1 cellular context compared by ENCODE assay signal in the genomic region with DNA sequence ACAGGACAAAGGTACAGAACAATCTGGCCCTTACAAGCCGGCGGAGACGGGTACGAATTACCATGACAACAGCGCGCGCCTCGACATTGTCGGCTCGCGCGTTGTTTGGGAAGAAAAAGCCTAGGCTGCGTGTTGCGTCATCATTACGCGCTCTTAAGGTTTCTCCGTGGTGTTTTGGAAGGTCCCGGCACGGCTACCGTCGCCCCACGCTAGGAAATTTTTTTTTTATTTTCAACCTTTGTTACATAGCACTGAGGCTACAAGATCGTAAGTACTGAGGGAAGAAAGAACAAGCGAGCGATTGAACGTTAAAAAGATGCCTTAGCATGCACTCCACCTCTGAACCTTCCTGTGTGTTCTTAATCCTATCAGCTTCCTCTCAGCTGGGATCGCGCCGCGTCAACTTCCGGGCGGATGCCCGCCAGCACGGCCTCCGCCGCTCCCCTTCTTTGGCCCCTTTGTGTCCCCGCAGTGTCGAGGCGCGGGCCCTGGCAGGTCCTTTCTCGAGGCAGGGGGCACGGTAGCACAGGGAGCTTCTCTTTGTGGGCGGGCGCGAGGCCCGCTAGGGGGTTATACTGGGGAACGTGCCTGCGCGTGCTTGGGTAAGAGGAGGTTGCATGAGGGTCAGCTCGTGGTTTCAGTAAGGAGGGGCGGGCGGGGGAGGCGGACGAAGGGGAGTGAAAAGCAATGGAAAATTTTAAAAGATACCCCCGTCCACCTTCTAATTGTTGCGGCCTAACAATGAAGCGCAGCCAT.
TF ChIP-seq lines count a peak whose summit lies in the region.

A gene with protein sequence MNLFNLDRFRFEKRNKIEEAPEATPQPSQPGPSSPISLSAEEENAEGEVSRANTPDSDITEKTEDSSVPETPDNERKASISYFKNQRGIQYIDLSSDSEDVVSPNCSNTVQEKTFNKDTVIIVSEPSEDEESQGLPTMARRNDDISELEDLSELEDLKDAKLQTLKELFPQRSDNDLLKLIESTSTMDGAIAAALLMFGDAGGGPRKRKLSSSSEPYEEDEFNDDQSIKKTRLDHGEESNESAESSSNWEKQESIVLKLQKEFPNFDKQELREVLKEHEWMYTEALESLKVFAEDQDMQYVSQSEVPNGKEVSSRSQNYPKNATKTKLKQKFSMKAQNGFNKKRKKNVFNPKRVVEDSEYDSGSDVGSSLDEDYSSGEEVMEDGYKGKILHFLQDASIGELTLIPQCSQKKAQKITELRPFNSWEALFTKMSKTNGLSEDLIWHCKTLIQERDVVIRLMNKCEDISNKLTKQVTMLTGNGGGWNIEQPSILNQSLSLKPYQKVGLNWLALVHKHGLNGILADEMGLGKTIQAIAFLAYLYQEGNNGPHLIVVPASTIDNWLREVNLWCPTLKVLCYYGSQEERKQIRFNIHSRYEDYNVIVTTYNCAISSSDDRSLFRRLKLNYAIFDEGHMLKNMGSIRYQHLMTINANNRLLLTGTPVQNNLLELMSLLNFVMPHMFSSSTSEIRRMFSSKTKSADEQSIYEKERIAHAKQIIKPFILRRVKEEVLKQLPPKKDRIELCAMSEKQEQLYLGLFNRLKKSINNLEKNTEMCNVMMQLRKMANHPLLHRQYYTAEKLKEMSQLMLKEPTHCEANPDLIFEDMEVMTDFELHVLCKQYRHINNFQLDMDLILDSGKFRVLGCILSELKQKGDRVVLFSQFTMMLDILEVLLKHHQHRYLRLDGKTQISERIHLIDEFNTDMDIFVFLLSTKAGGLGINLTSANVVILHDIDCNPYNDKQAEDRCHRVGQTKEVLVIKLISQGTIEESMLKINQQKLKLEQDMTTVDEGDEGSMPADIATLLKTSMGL (plus strand): TSS at position 397 of the 756 bp plus-strand sequence. CDS start 530 bp downstream, outside the sequence.

TF ChIP-seq in HepG2, 621 proteins besides CTCF, POLR2A, EP300 and RAD21 (continued from another document and continues in another):
- TF ChIP-seq, protein P1, sequence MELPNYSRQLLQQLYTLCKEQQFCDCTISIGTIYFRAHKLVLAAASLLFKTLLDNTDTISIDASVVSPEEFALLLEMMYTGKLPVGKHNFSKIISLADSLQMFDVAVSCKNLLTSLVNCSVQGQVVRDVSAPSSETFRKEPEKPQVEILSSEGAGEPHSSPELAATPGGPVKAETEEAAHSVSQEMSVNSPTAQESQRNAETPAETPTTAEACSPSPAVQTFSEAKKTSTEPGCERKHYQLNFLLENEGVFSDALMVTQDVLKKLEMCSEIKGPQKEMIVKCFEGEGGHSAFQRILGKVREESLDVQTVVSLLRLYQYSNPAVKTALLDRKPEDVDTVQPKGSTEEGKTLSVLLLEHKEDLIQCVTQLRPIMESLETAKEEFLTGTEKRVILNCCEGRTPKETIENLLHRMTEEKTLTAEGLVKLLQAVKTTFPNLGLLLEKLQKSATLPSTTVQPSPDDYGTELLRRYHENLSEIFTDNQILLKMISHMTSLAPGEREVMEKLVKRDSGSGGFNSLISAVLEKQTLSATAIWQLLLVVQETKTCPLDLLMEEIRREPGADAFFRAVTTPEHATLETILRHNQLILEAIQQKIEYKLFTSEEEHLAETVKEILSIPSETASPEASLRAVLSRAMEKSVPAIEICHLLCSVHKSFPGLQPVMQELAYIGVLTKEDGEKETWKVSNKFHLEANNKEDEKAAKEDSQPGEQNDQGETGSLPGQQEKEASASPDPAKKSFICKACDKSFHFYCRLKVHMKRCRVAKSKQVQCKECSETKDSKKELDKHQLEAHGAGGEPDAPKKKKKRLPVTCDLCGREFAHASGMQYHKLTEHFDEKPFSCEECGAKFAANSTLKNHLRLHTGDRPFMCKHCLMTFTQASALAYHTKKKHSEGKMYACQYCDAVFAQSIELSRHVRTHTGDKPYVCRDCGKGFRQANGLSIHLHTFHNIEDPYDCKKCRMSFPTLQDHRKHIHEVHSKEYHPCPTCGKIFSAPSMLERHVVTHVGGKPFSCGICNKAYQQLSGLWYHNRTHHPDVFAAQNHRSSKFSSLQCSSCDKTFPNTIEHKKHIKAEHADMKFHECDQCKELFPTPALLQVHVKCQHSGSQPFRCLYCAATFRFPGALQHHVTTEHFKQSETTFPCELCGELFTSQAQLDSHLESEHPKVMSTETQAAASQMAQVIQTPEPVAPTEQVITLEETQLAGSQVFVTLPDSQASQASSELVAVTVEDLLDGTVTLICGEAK (IDR thresholded peaks at IDR 0.05), result 0 out of 2 replicates have a peak, but pooled peaks have one; percentile 14
- TF ChIP-seq, protein P1 (CRISPR knock-in tag; IDR thresholded peaks at IDR 0.05), result peak; percentile 86; the same call in 1 of the 2 replicates
- TF ChIP-seq ZNF781 (CRISPR knock-in tag; IDR thresholded peaks at IDR 0.05; ENCODE audit: borderline replicate concordance, not compliant biosample characterization) (no peak), CREM (IDR thresholded peaks at IDR 0.05) (peak; percentile 97), CREM (CRISPR knock-in tag; IDR thresholded peaks at IDR 0.05) (peak; percentile 66), ZBTB8A (CRISPR knock-in tag; IDR thresholded peaks at IDR 0.05; ENCODE audit: borderline replicate concordance, low read depth) (no peak), REL (CRISPR knock-in tag; conservative IDR thresholded peaks at IDR 0.05) (0 out of 2 replicates have a peak, but pooled peaks have one; percentile 51), POGZ (CRISPR knock-in tag; IDR thresholded peaks at IDR 0.05) (peak; percentile 78), FOSL2 (CRISPR knock-in tag; IDR thresholded peaks at IDR 0.05) (peak; percentile 49), DR1 (CRISPR knock-in tag; IDR thresholded peaks at IDR 0.05) (peak; percentile 39; the same call in 1 of the 2 replicates), ZNF44 (CRISPR knock-in tag; IDR thresholded peaks at IDR 0.05) (0 out of 2 replicates have a peak, but pooled peaks have one; percentile 13), YY1 (IDR thresholded peaks at IDR 0.05; ENCODE audit: insufficient read depth, insufficient replicate concordance, low read depth, low read length) (peak; percentile 1)
- TF ChIP-seq, protein P2, sequence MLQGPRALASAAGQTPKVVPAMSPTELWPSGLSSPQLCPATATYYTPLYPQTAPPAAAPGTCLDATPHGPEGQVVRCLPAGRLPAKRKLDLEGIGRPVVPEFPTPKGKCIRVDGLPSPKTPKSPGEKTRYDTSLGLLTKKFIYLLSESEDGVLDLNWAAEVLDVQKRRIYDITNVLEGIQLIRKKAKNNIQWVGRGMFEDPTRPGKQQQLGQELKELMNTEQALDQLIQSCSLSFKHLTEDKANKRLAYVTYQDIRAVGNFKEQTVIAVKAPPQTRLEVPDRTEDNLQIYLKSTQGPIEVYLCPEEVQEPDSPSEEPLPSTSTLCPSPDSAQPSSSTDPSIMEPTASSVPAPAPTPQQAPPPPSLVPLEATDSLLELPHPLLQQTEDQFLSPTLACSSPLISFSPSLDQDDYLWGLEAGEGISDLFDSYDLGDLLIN (CRISPR knock-in tag; IDR thresholded peaks at IDR 0.05; ENCODE audit: borderline replicate concordance), result no peak
- TF ChIP-seq, protein P3, sequence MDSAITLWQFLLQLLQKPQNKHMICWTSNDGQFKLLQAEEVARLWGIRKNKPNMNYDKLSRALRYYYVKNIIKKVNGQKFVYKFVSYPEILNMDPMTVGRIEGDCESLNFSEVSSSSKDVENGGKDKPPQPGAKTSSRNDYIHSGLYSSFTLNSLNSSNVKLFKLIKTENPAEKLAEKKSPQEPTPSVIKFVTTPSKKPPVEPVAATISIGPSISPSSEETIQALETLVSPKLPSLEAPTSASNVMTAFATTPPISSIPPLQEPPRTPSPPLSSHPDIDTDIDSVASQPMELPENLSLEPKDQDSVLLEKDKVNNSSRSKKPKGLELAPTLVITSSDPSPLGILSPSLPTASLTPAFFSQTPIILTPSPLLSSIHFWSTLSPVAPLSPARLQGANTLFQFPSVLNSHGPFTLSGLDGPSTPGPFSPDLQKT (CRISPR knock-in tag; IDR thresholded peaks at IDR 0.05; ENCODE audit: borderline replicate concordance), result peak; percentile 32; the same call in 1 of the 2 replicates
- TF ChIP-seq, protein P4, sequence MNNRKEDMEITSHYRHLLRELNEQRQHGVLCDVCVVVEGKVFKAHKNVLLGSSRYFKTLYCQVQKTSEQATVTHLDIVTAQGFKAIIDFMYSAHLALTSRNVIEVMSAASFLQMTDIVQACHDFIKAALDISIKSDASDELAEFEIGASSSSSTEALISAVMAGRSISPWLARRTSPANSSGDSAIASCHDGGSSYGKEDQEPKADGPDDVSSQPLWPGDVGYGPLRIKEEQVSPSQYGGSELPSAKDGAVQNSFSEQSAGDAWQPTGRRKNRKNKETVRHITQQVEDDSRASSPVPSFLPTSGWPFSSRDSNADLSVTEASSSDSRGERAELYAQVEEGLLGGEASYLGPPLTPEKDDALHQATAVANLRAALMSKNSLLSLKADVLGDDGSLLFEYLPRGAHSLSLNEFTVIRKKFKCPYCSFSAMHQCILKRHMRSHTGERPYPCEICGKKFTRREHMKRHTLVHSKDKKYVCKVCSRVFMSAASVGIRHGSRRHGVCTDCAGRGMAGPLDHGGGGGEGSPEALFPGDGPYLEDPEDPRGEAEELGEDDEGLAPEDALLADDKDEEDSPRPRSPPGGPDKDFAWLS (CRISPR knock-in tag; IDR thresholded peaks at IDR 0.05; ENCODE audit: borderline replicate concordance), result 0 out of 2 replicates have a peak, but pooled peaks have one; percentile 22
- TF ChIP-seq, protein P5, sequence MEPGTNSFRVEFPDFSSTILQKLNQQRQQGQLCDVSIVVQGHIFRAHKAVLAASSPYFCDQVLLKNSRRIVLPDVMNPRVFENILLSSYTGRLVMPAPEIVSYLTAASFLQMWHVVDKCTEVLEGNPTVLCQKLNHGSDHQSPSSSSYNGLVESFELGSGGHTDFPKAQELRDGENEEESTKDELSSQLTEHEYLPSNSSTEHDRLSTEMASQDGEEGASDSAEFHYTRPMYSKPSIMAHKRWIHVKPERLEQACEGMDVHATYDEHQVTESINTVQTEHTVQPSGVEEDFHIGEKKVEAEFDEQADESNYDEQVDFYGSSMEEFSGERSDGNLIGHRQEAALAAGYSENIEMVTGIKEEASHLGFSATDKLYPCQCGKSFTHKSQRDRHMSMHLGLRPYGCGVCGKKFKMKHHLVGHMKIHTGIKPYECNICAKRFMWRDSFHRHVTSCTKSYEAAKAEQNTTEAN (CRISPR knock-in tag; conservative IDR thresholded peaks at IDR 0.05), result peak; percentile 75
- TF ChIP-seq, protein P6, sequence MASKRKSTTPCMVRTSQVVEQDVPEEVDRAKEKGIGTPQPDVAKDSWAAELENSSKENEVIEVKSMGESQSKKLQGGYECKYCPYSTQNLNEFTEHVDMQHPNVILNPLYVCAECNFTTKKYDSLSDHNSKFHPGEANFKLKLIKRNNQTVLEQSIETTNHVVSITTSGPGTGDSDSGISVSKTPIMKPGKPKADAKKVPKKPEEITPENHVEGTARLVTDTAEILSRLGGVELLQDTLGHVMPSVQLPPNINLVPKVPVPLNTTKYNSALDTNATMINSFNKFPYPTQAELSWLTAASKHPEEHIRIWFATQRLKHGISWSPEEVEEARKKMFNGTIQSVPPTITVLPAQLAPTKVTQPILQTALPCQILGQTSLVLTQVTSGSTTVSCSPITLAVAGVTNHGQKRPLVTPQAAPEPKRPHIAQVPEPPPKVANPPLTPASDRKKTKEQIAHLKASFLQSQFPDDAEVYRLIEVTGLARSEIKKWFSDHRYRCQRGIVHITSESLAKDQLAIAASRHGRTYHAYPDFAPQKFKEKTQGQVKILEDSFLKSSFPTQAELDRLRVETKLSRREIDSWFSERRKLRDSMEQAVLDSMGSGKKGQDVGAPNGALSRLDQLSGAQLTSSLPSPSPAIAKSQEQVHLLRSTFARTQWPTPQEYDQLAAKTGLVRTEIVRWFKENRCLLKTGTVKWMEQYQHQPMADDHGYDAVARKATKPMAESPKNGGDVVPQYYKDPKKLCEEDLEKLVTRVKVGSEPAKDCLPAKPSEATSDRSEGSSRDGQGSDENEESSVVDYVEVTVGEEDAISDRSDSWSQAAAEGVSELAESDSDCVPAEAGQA (IDR thresholded peaks at IDR 0.05; ENCODE audit: low read depth), result peak; percentile 80
- TF ChIP-seq, protein P6 (CRISPR knock-in tag; IDR thresholded peaks at IDR 0.05; ENCODE audit: borderline replicate concordance), result peak; percentile 65; the same call in 1 of the 2 replicates
